ENCODE assay signal across 24 cellular contexts in genomic region chr21:28298251-28298672, GRCh38.
DNase-seq lines count a peak whose midpoint lies in the region; ATAC-seq and TF ChIP-seq lines count a peak whose summit lies in the region.
"Had no signal": no experiment of that assay in that cellular context is flagged by ENCODE, and none has a peak within 500 bp of the region (broad histone marks: within the 10 kb centered on the region; RNA-seq: fewer than 3 reads in every experiment).

No MANE protein-coding gene starts in this region.

- DNase-seq in HT1080 (ENCODE audit: low read depth) (peak; percentile 5), astrocyte of the cerebellum (ENCODE audit: low read depth) (peak; percentile 34), fibroblast of peridontal ligament (ENCODE audit: extremely low read depth) (peak; percentile 71), aorta (no peak), NCI-H226 (no peak)
- DNase-seq: activated CD4-positive, alpha-beta T cell treated with anti-CD3 and anti-CD28 coated beads for 48 hours; activated CD8-positive, alpha-beta memory T cell treated with anti-CD3 and anti-CD28 coated beads, Interleukin-2, amount 10 ng/mL, durations not matched to agents 7 days and 5 days; activated naive CD4-positive, alpha-beta T cell treated with anti-CD3 and anti-CD28 coated beads, Interleukin-2, amount 50 U/mL, for 16 hours; body of pancreas; CD8-positive, alpha-beta memory T cell; hippocampal formation; NCI-H187; NCI-H82; OCI-M1; SHP77 treated with DMSO at 0.1 percent for 48 hours; stimulated activated CD4-positive, alpha-beta T cell treated with anti-CD3 and anti-CD28 coated beads, Interleukin-1b, Interleukin-23, amount 100 ng/mL, for 48 hours; T-helper 1 cell had no signal

- no peaks in the 10 kb centered on the region for H3K27me3 ChIP-seq in aorta (ENCODE audit: control insufficient read depth in 1 of 2, insufficient read depth in 2 of 2, low read length in 1 of 2)
- H3K27me3 ChIP-seq: body of pancreas, vagina had no signal

- H3K27ac ChIP-seq in aorta (ENCODE audit: low read depth in 1 of 2, low read length in 2 of 2), result no peak overlapping the region
- H3K27ac ChIP-seq: body of pancreas, coronary artery, thoracic aorta, vagina had no signal

- H3K4me3 ChIP-seq in astrocyte of the cerebellum (ENCODE audit: low read depth, low read length) (no peak overlapping the region), aorta (ENCODE audit: low read length in 2 of 2) (no peak overlapping the region)
- H3K4me3 ChIP-seq: body of pancreas, coronary artery, HAP-1, K562, thoracic aorta, vagina had no signal

- ATAC-seq in aorta (ENCODE audit: low FRiP score), result peak; percentile 54
- ATAC-seq in HG03135 (IDR thresholded peaks at IDR 0.05; ENCODE audit: unreplicated experiment), result no peak
- no peak for ATAC-seq in GM21367 (IDR thresholded peaks at IDR 0.05; ENCODE audit: unreplicated experiment)
- ATAC-seq: activated CD8-positive, alpha-beta memory T cell treated with anti-CD3 and anti-CD28 coated beads, Interleukin-2, amount 10 ng/mL, durations not matched to agents 7 days and 5 days; body of pancreas; K562 had no signal

- intact Hi-C loops in aorta (cut with DNase I), result no loop called here

- in situ Hi-C loops in astrocyte of the cerebellum (cut with HindIII; ENCODE audit: low sequenced_read_pairs), result no loop called here

- H3K4me1 ChIP-seq in aorta (ENCODE audit: control insufficient read depth in 1 of 2, insufficient read depth in 2 of 2, low read length in 2 of 2), result peaks cover 0 to 2% of the 10 kb centered on the region in 2 donors
- H3K4me1 ChIP-seq: body of pancreas, HAP-1, vagina had no signal

- TF ChIP-seq CTCF in astrocyte of the cerebellum (IDR thresholded peaks at IDR 0.05; ENCODE audit: low read depth, low read length, missing control alignments), result no peak

- H3K36me3 ChIP-seq in aorta (ENCODE audit: control insufficient read depth in 1 of 2, insufficient read depth in 2 of 2, low read length in 1 of 2), result no peaks in the 10 kb centered on the region
- H3K36me3 ChIP-seq: HAP-1, thoracic aorta, vagina had no signal

- no peaks in the 10 kb centered on the region for H3K9me3 ChIP-seq in aorta (ENCODE audit: control insufficient read depth, low read length)
- H3K9me3 ChIP-seq: body of pancreas, thoracic aorta, vagina had no signal

Comparison
In these comparisons a context has a peak if more than half of its experiments do, and no peak if none do; other contexts are left out.
1. DNase-seq: peak in HT1080 (single experiment), astrocyte of the cerebellum (single experiment) and fibroblast of peridontal ligament (single experiment); none in aorta (0 of 2) and NCI-H226 (single experiment).